In the genomic region with DNA sequence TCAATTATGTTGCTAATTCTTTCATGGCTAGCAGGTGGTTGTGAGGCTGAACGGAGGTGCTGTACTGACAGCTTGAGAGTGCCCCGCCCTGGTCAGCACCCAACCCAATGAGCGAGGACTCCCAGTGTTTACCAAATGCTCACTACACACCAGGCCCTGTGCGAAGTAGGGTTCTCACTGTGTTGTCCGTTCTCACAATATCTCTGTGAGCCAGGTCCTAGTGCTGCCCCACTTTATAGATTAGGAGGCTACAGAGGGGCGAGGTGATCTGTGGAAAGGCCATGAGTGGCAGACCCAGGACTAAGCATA, we compare ENCODE assay signal across 21 cellular contexts. TPM values are rescaled to one million over a fixed set of nuclear protein-coding genes. Genes with fewer than 3 reads are reported as not detected.
A peak's percentile ranks its signal among the peaks of the same experiment; 100 is the strongest.
DNase-seq lines count a peak whose midpoint lies in the region; ATAC-seq and TF ChIP-seq lines count a peak whose summit lies in the region.
"Had no signal": no experiment of that assay in that cellular context is flagged by ENCODE, and none has a peak within 500 bp of the region (broad histone marks: within the 10 kb centered on the region; RNA-seq: fewer than 3 reads in every experiment).

No MANE protein-coding gene starts in this region.

- H4K20me1 ChIP-seq in IMR-90 (ENCODE audit: insufficient read depth, low read length) (no peaks in the 10 kb centered on the region), osteoblast (ENCODE audit: insufficient read depth, low read length) (no peaks in the 10 kb centered on the region)

- H3K4me2 ChIP-seq in IMR-90 (ENCODE audit: low read depth, low read length) (no peak overlapping the region), osteoblast (ENCODE audit: insufficient read depth, low read length) (no peak overlapping the region)

- peak overlapping the region; percentile 92; the same call in 1 of the 2 replicates for H3K18ac ChIP-seq in IMR-90 (ENCODE audit: low read depth, low read length)

- peaks cover 8% of the 10 kb centered on the region; the same call in 1 of the 2 replicates for H3K36me3 ChIP-seq in IMR-90 (ENCODE audit: control insufficient read depth, insufficient read depth, low read length)
- no peaks in the 10 kb centered on the region for H3K36me3 ChIP-seq in stomach smooth muscle (ENCODE audit: control insufficient read depth in 2 of 2, insufficient read depth in 2 of 2, low read length in 2 of 2)
- no peaks in the 10 kb centered on the region for H3K36me3 ChIP-seq in osteoblast (ENCODE audit: insufficient read depth, low read length)
- no peaks in the 10 kb centered on the region for H3K36me3 ChIP-seq in MG63
- H3K36me3 ChIP-seq: ascending aorta, lower lobe of right lung had no signal

- peak overlapping the region; percentile 98 for H2AK5ac ChIP-seq in IMR-90 (ENCODE audit: low read depth, low read length)

- no peaks in the 10 kb centered on the region for H3K79me2 ChIP-seq in osteoblast (ENCODE audit: insufficient read depth, low read length)

- POLR2A ChIA-PET in IMR-90 (lab: Charles Lee; ENCODE audit: unreplicated experiment), result no interaction called here

- H3K4ac ChIP-seq in IMR-90 (ENCODE audit: low read depth, low read length), result peak overlapping the region; percentile 93

- no peak for TF ChIP-seq POLR2A in IMR-90 (IDR thresholded peaks at IDR 0.05; ENCODE audit: low read depth, low read length)

- TF ChIP-seq CTCF in IMR-90 (conservative IDR thresholded peaks at IDR 0.05; ENCODE audit: low read depth, low read length) (no peak), osteoblast (IDR thresholded peaks at IDR 0.05; ENCODE audit: extremely low read depth, low read depth, low read length) (no peak), Calu3 (IDR thresholded peaks at IDR 0.05; ENCODE audit: unreplicated experiment) (no peak)

- H3K9ac ChIP-seq in IMR-90 (ENCODE audit: low read depth, low read length) (no peak overlapping the region), stomach smooth muscle (ENCODE audit: low read length in 2 of 2) (peak overlapping the region in 1 of 2 donors; percentile 48)

- peak overlapping the region; percentile 93 for H3K14ac ChIP-seq in IMR-90 (replicated peaks; ENCODE audit: low read depth, low read length)

- H3K9me3 ChIP-seq in IMR-90 (ENCODE audit: control insufficient read depth, insufficient read depth, low read length) (no peaks in the 10 kb centered on the region; the same call in 1 of the 2 replicates), stomach smooth muscle (ENCODE audit: control insufficient read depth in 2 of 2, low read length in 2 of 2) (no peaks in the 10 kb centered on the region), osteoblast (ENCODE audit: low read depth, low read length) (no peaks in the 10 kb centered on the region), MG63 (no peaks in the 10 kb centered on the region)
- H3K9me3 ChIP-seq: ascending aorta, lower lobe of right lung had no signal

- peaks cover 20% of the 10 kb centered on the region for H3K27me3 Mint-ChIP-seq in Calu3 (ENCODE audit: unreplicated experiment)
- H3K27me3 Mint-ChIP-seq: activated CD8-positive, alpha-beta T cell treated with anti-CD3 and anti-CD28 coated beads for 36 hours had no signal

- H3K27ac ChIP-seq in IMR-90 (ENCODE audit: insufficient read depth, low read length) (peak overlapping the region; percentile 89; the same call in 1 of the 2 replicates), caudate nucleus (ENCODE audit: low read depth, low read length) (peak overlapping the region; percentile 89), stomach smooth muscle (ENCODE audit: low read length) (peak overlapping the region; percentile 81), osteoblast (ENCODE audit: low read depth, low read length) (no peak overlapping the region)
- H3K27ac ChIP-seq: ascending aorta, lower lobe of right lung had no signal

- no peak for DNase-seq in IMR-90
- no peak for DNase-seq in caudate nucleus (lab: John Stamatoyannopoulos, UW)
- peak; percentile 53 for DNase-seq in mesenteric fat pad (ENCODE audit: low spot score)
- DNase-seq in osteoblast (ENCODE audit: insufficient read length, low spot score, missing footprints), result no peak
- no peak for DNase-seq in Calu3
- no peak for DNase-seq in MG63
- DNase-seq: activated CD4-positive, alpha-beta T cell treated with anti-CD3 and anti-CD28 coated beads for 1 hour; activated CD8-positive, alpha-beta T cell treated with anti-CD3 and anti-CD28 coated beads for 36 hours; GOT3; lower lobe of right lung; MM.1S; NCI-H1417; NCI-H2081 treated with DMSO at 0.1 percent for 48 hours; NCI-H774; stimulated activated naive CD4-positive, alpha-beta T cell treated with Interleukin-2 at 50 U/mL for 16 hours had no signal

- H2AFZ ChIP-seq in IMR-90 (replicated peaks; ENCODE audit: low read length, poor library complexity), result no peak overlapping the region
- H2AFZ ChIP-seq in osteoblast (ENCODE audit: low read length), result no peak overlapping the region

- no peak for ATAC-seq in IMR-90 (ENCODE audit: low read depth)
- ATAC-seq in GM19035 (IDR thresholded peaks at IDR 0.05; ENCODE audit: unreplicated experiment), result no peak
- ATAC-seq: activated CD8-positive, alpha-beta T cell treated with anti-CD3 and anti-CD28 coated beads for 36 hours; lower lobe of right lung had no signal

- 0 out of 2 replicates have a peak overlapping the region, but pooled peaks have one; percentile 4 for H3K23ac ChIP-seq in IMR-90 (ENCODE audit: low read depth, low read length)

- H3K4me1 Mint-ChIP-seq in Calu3 (ENCODE audit: low read depth, unreplicated experiment), result peaks cover 7% of the 10 kb centered on the region

- CTCF ChIA-PET in IMR-90 (lab: Yijun Ruan, JAX), result interaction anchor here (1.1 kb wide), 1 partner anchor 27 kb away, joined by 3 read pairs; no protein-coding TSS in a partner anchor
- CTCF ChIA-PET in Calu3 (lab: Charles Lee), result no interaction called here

- H3K4me3 ChIP-seq in IMR-90 (ENCODE audit: insufficient read depth, low read depth, low read length) (no peak overlapping the region), stomach smooth muscle (ENCODE audit: low read length in 2 of 2) (no peak overlapping the region), osteoblast (ENCODE audit: insufficient read depth, low read length) (no peak overlapping the region), MG63 (no peak overlapping the region)
- H3K4me3 ChIP-seq: ascending aorta, lower lobe of right lung had no signal

- H2BK5ac ChIP-seq in IMR-90 (ENCODE audit: low read depth, low read length, poor library complexity, severe bottlenecking), result no peak overlapping the region

- H3K36me3 Mint-ChIP-seq in Calu3 (ENCODE audit: insufficient read depth, unreplicated experiment), result no peaks in the 10 kb centered on the region
- H3K36me3 Mint-ChIP-seq: CD14-positive monocyte, type B pancreatic cell had no signal

- H3K56ac ChIP-seq in IMR-90 (ENCODE audit: extremely low read depth, insufficient read depth, low read length), result no peak overlapping the region

- 86% methylated on average over 1 of the region's 6 CpGs; no CpG with 5 or more reads in 1 of the 2 experiments for WGBS in IMR-90 (ENCODE audit: extremely low coverage in 2 of 2, insufficient read length in 1 of 2), 2 experiments

- H2BK15ac ChIP-seq in IMR-90 (ENCODE audit: low read depth, low read length), result peak overlapping the region; percentile 99

- H3K9me3 Mint-ChIP-seq in Calu3 (ENCODE audit: low read depth, unreplicated experiment), result no peaks in the 10 kb centered on the region
- H3K9me3 Mint-ChIP-seq: activated CD8-positive, alpha-beta T cell treated with anti-CD3 and anti-CD28 coated beads for 36 hours; type B pancreatic cell had no signal

- no peak overlapping the region for H3K27ac Mint-ChIP-seq in Calu3 (ENCODE audit: unreplicated experiment)
- H3K27ac Mint-ChIP-seq: activated CD8-positive, alpha-beta T cell treated with anti-CD3 and anti-CD28 coated beads for 36 hours; activated naive CD8-positive, alpha-beta T cell; CD14-positive monocyte had no signal

- peak overlapping the region; percentile 99 for H4K91ac ChIP-seq in IMR-90 (ENCODE audit: insufficient read depth, low read depth, low read length)

- in situ Hi-C loops in IMR-90 (cut with MboI; ENCODE audit: low sequenced_read_pairs), result no loop called here

- H2BK20ac ChIP-seq in IMR-90 (ENCODE audit: low read depth, low read length), result peak overlapping the region; percentile 89

- peak overlapping the region; percentile 98 for H2BK120ac ChIP-seq in IMR-90 (ENCODE audit: low read depth, low read length)

- H3K27me3 ChIP-seq in IMR-90 (ENCODE audit: control insufficient read depth, insufficient read depth, low read length) (no peaks in the 10 kb centered on the region), stomach smooth muscle (ENCODE audit: control insufficient read depth in 1 of 2, insufficient read depth in 2 of 2, low read length in 2 of 2) (no peaks in the 10 kb centered on the region), osteoblast (ENCODE audit: insufficient read depth, low read length) (peaks cover 77% of the 10 kb centered on the region), MG63 (no peaks in the 10 kb centered on the region)
- H3K27me3 ChIP-seq: ascending aorta had no signal

- TF ChIP-seq RAD21 in IMR-90 (IDR thresholded peaks at IDR 0.05; ENCODE audit: low read length), result no peak

- H4K5ac ChIP-seq in IMR-90 (ENCODE audit: low read depth, low read length), result peak overlapping the region; percentile 97

- peak overlapping the region; percentile 16 for H2AK9ac ChIP-seq in IMR-90 (replicated peaks; ENCODE audit: low read depth, low read length, poor library complexity)

- intact Hi-C loops in IMR-90 (cut with micrococcal nuclease), result no loop called here
- intact Hi-C loops in Calu3 (cut with micrococcal nuclease; ENCODE audit: unreplicated experiment), result no loop called here

- H4K8ac ChIP-seq in IMR-90 (ENCODE audit: low read depth in 2 of 2, low read length in 2 of 2), result peak overlapping the region; percentile 83 to 94

- peaks cover 6 to 48% of the 10 kb centered on the region in 2 experiments; a peak in 3 of 4 replicates for H3K79me1 ChIP-seq in IMR-90 (ENCODE audit: low read depth in 1 of 2, low read length in 2 of 2)

- no TSS peak for BruUV-seq in IMR-90 (replicated peaks; lab: Mats Ljungman, UMichigan)
- no TSS peak for BruUV-seq in Calu3 (replicated peaks; lab: Mats Ljungman, UMichigan)

- dilution Hi-C loops in IMR-90 (cut with HindIII; ENCODE audit: low sequenced_read_pairs, unreplicated experiment), result no loop called here

- H3K4me1 ChIP-seq in IMR-90 (ENCODE audit: control insufficient read depth, insufficient read depth, low read length) (peaks cover 20% of the 10 kb centered on the region), stomach smooth muscle (ENCODE audit: control insufficient read depth, insufficient read depth, low read length) (peaks cover 95% of the 10 kb centered on the region), osteoblast (ENCODE audit: insufficient read depth, low read length) (peaks cover 5% of the 10 kb centered on the region)

- H3K9me1 ChIP-seq in IMR-90 (ENCODE audit: insufficient read depth, low read length), result peaks cover 23% of the 10 kb centered on the region

- H3K4me3 Mint-ChIP-seq in Calu3 (ENCODE audit: low read depth, unreplicated experiment), result no peak overlapping the region
- H3K4me3 Mint-ChIP-seq: activated CD8-positive, alpha-beta T cell treated with anti-CD3 and anti-CD28 coated beads for 36 hours; activated naive CD8-positive, alpha-beta T cell; CD14-positive monocyte; type B pancreatic cell had no signal

RNA-seq across cellular contexts. Expression of a gene that starts 28.2 kb away (rescaled TPM):
- total RNA-seq in IMR-90 (2012; rRNA removed), result 1.9 and 2.2 TPM in 2 replicates
- 3.1 and 3.7 TPM in 2 replicates for polyA plus RNA-seq in IMR-90 (2012; rRNA removed)
- 1.9 and 4.0 TPM in 2 replicates for polyA plus RNA-seq in IMR-90 (2012; cell fraction: cytosol; rRNA removed)
- polyA plus RNA-seq in IMR-90 (2012; cell fraction: nucleus; rRNA removed; ENCODE audit: low replicate concordance), result 4.3 and 4.6 TPM in 2 replicates
- 73.3 TPM for total RNA-seq in mesenteric fat pad
- 8.0 and 29.3 TPM in 2 replicates for total RNA-seq in osteoblast
- not detected in 2 replicates for total RNA-seq in Calu3 (2022)
- 0.62 and 1.2 TPM in 2 replicates for total RNA-seq in MG63 (2014; rRNA removed; shearing (Covaris generic); ENCODE audit: low replicate concordance)
